ENCODE assay signal across 21 cellular contexts in the genomic region with DNA sequence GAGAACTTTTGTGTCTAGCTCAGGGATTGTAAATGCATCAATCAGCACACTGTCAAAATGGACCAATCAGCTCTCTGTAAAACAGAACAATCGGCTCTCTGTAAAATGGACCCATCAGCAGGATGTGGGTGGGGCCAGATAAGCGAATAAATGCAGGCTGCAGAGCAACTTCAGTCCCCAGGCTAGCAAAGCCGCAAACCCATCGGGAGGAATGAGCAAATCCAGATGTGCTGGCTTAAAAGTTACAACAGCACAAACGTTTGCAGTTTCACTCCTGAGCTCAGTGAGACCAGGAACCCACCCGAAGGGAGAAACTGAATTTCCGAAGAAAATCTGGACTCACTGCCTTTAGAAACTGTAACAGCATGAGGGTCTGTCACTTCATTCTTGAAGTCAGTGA.
"Had no signal": no experiment of that assay in that cellular context is flagged by ENCODE, and none has a peak within 500 bp of the region (broad histone marks: within the 10 kb centered on the region; RNA-seq: fewer than 3 reads in every experiment).

No MANE protein-coding gene starts in this region.

- H3K4me1 ChIP-seq: esophagus muscularis mucosa, lower lobe of right lung, prostate gland, right atrium auricular region, sigmoid colon, thyroid gland, vagina had no signal

- H3K4me3 ChIP-seq: coronary artery, esophagus muscularis mucosa, lower lobe of right lung, prostate gland, right atrium auricular region, sigmoid colon, stomach, thyroid gland, vagina had no signal

- DNase-seq: dermis blood vessel endothelial cell; effector memory CD4-positive, alpha-beta T cell; head of caudate nucleus; left ventricle myocardium superior; lower lobe of right lung; naive thymus-derived CD8-positive, alpha-beta T cell; nephron progenitor cell; nucleus accumbens; sigmoid colon; stimulated activated CD4-positive, alpha-beta T cell treated with anti-CD3 and anti-CD28 coated beads, Interleukin-2, amount 100 ng/mL, for 24 hours; stimulated activated CD4-positive, alpha-beta T cell treated with anti-CD3 and anti-CD28 coated beads, Interleukin-4, amount 100 ng/mL, for 24 hours; stimulated activated naive CD4-positive, alpha-beta T cell treated with Interleukin-2 at 50 U/mL for 16 hours; stomach; thyroid gland; trophoblast cell had no signal

- H3K9me3 ChIP-seq: esophagus muscularis mucosa, lower lobe of right lung, prostate gland, right atrium auricular region, sigmoid colon, stomach, thyroid gland, vagina had no signal

- H3K27me3 ChIP-seq: esophagus muscularis mucosa, right atrium auricular region, sigmoid colon, stomach, thyroid gland, vagina had no signal

- ATAC-seq: left ventricle myocardium superior; lower lobe of right lung; naive thymus-derived CD8-positive, alpha-beta T cell; stimulated activated effector memory CD8-positive, alpha-beta T cell treated with anti-CD3 and anti-CD28 coated beads, Interleukin-12 subunit alpha, Interleukin-12 subunit beta, amount 100 ng/mL, for 72 hours had no signal

- H3K36me3 ChIP-seq: esophagus muscularis mucosa, lower lobe of right lung, prostate gland, right atrium auricular region, sigmoid colon, stomach, thyroid gland, vagina had no signal
